9 cellular contexts compared by ENCODE assay signal in the genomic region with DNA sequence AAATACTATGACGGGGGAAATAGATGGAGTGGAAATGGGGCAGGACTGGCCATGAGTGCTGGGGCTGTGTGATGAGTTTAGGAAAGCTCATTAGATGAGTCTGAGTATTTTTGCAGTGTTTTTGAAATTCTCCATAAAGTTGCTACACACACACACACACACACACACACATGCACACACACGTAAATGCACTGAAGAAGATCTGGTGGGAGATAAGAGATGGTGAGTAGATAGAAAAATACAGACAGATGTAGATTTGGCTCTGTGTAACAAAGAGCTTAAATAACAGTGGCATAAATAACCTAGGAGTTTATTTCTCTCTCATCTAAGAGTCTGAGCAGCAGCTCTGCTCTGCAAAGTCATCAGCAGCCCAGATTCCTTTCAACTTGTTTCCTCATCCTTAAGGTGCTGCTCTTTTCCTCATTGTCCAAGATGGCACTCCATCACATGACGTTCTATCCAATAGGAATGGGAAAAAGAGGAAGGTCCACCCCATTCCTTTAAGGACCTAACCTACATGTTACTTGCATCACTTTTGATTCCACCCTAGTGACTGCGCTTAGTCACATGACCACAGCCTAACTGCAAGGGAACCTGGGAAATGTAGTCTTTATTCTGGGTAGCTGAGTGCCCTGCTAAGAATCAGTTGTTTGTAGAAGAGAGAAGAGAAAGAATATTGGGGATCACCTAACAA.
DNase-seq lines count a peak whose midpoint lies in the region; ATAC-seq and TF ChIP-seq lines count a peak whose summit lies in the region.
"Had no signal": no experiment of that assay in that cellular context is flagged by ENCODE, and none has a peak within 500 bp of the region (broad histone marks: within the 10 kb centered on the region; RNA-seq: fewer than 3 reads in every experiment).

No MANE protein-coding gene starts in this region.

- peak overlapping the region; percentile 60; the same call in 1 of the 2 replicates for H4K5ac ChIP-seq in IMR-90 (ENCODE audit: low read depth, low read length)

- H3K23ac ChIP-seq in IMR-90 (ENCODE audit: low read depth, low read length), result no peak overlapping the region

- H3K4me3 ChIP-seq in IMR-90 (ENCODE audit: insufficient read depth, low read depth, low read length) (no peak overlapping the region), WERI-Rb-1 (ENCODE audit: low read depth, low read length) (no peak overlapping the region), tibial artery (no peak overlapping the region)
- H3K4me3 ChIP-seq: heart left ventricle had no signal

- H2BK20ac ChIP-seq in IMR-90 (ENCODE audit: low read depth, low read length), result peak overlapping the region; percentile 3

- H3K36me3 ChIP-seq in IMR-90 (ENCODE audit: control insufficient read depth, insufficient read depth, low read length), result no peaks in the 10 kb centered on the region
- no peaks in the 10 kb centered on the region; the same call in 1 of the 2 replicates for H3K36me3 ChIP-seq in WERI-Rb-1
- no peaks in the 10 kb centered on the region for H3K36me3 ChIP-seq in tibial artery
- H3K36me3 ChIP-seq: heart left ventricle had no signal

- ATAC-seq in IMR-90 (ENCODE audit: low read depth) (peak; percentile 100), HG03097 (IDR thresholded peaks at IDR 0.05; ENCODE audit: low FRiP score, unreplicated experiment) (no peak), HG03520 (IDR thresholded peaks at IDR 0.05; ENCODE audit: unreplicated experiment) (no peak)

- H2BK15ac ChIP-seq in IMR-90 (ENCODE audit: low read depth, low read length), result peak overlapping the region; percentile 7; the same call in 1 of the 3 replicates

- no peak overlapping the region for H3K18ac ChIP-seq in IMR-90 (ENCODE audit: low read depth, low read length)

- DNase-seq in DMS153 (lab: John Stamatoyannopoulos, UW) (peak; percentile 71), IMR-90 (peak; percentile 97), WERI-Rb-1 (peak; percentile 67), kidney tubule cell (ENCODE audit: low spot score) (peak; percentile 39), tibial artery (no peak), Kasumi-1 (lab: John Stamatoyannopoulos, UW) (no peak)
- DNase-seq: heart left ventricle had no signal

- H2BK5ac ChIP-seq in IMR-90 (ENCODE audit: low read depth, low read length, poor library complexity, severe bottlenecking), result peak overlapping the region; percentile 73

- H3K79me1 ChIP-seq in IMR-90 (ENCODE audit: low read depth in 1 of 2, low read length in 2 of 2), result 0 out of 4 replicates have a peak, but pooled peaks cover 0 to 3% of the 10 kb centered on the region in 2 experiments

- no peak overlapping the region for H3K56ac ChIP-seq in IMR-90 (ENCODE audit: extremely low read depth, insufficient read depth, low read length)

- BruUV-seq in IMR-90 (replicated peaks; lab: Mats Ljungman, UMichigan), result no TSS peak

- H2AK9ac ChIP-seq in IMR-90 (replicated peaks; ENCODE audit: low read depth, low read length, poor library complexity), result no peak overlapping the region

- H4K8ac ChIP-seq in IMR-90 (ENCODE audit: low read depth in 2 of 2, low read length in 2 of 2), result peak overlapping the region; percentile 8 to 80; a peak in 3 of 4 replicates

- POLR2A ChIA-PET in IMR-90 (lab: Charles Lee; ENCODE audit: unreplicated experiment), result interaction anchor here (0.6 kb wide), 1 partner anchor 222 kb away, joined by 4 read pairs; no protein-coding TSS in a partner anchor

- H3K9me1 ChIP-seq in IMR-90 (ENCODE audit: insufficient read depth, low read length), result 0 out of 2 replicates have a peak, but pooled peaks cover 2% of the 10 kb centered on the region

- no peak overlapping the region; the same call in 1 of the 2 replicates for H3K14ac ChIP-seq in IMR-90 (replicated peaks; ENCODE audit: low read depth, low read length)

- H4K91ac ChIP-seq in IMR-90 (ENCODE audit: insufficient read depth, low read depth, low read length), result peak overlapping the region; percentile 22

- dilution Hi-C loops in IMR-90 (cut with HindIII; ENCODE audit: low sequenced_read_pairs, unreplicated experiment), result no loop called here

- TF ChIP-seq POLR2A in IMR-90 (IDR thresholded peaks at IDR 0.05; ENCODE audit: low read depth, low read length), result no peak

- H2BK120ac ChIP-seq in IMR-90 (ENCODE audit: low read depth, low read length), result peak overlapping the region; percentile 37; the same call in 1 of the 2 replicates

- no peak overlapping the region for H2AK5ac ChIP-seq in IMR-90 (ENCODE audit: low read depth, low read length)

- no peak for TF ChIP-seq RAD21 in IMR-90 (IDR thresholded peaks at IDR 0.05; ENCODE audit: low read length)

- H3K27ac ChIP-seq in IMR-90 (ENCODE audit: insufficient read depth, low read length), result no peak overlapping the region; the same call in 1 of the 2 replicates
- H3K27ac ChIP-seq in WERI-Rb-1, result peak overlapping the region; percentile 68
- no peak overlapping the region for H3K27ac ChIP-seq in tibial artery
- H3K27ac ChIP-seq: heart left ventricle had no signal

- peak overlapping the region; percentile 69 for H2AFZ ChIP-seq in IMR-90 (replicated peaks; ENCODE audit: low read length, poor library complexity)

- no peak overlapping the region for H3K9ac ChIP-seq in IMR-90 (ENCODE audit: low read depth, low read length)

- H3K4ac ChIP-seq in IMR-90 (ENCODE audit: low read depth, low read length), result peak overlapping the region; percentile 62

- no CpG with 5 or more reads among the region's 4 CpGs for WGBS in IMR-90 (ENCODE audit: extremely low coverage in 2 of 2, insufficient read length in 1 of 2), 2 experiments

- intact Hi-C loops in IMR-90 (cut with micrococcal nuclease), result loop anchor here (1.0 kb wide), 1 partner anchor 12 kb away; no protein-coding TSS in a partner anchor
- intact Hi-C loops in tibial artery (cut with DNase I; ENCODE audit: low total_unique reads), result no loop called here

- CTCF ChIA-PET in IMR-90 (lab: Yijun Ruan, JAX), result no interaction called here

- H3K9me3 ChIP-seq in IMR-90 (ENCODE audit: control insufficient read depth, insufficient read depth, low read length) (no peaks in the 10 kb centered on the region), WERI-Rb-1 (ENCODE audit: severe bottlenecking) (no peaks in the 10 kb centered on the region), tibial artery (no peaks in the 10 kb centered on the region)
- H3K9me3 ChIP-seq: heart left ventricle had no signal

- in situ Hi-C loops in IMR-90 (cut with MboI; ENCODE audit: low sequenced_read_pairs), result no loop called here

- no peaks in the 10 kb centered on the region for H3K4me1 ChIP-seq in IMR-90 (ENCODE audit: control insufficient read depth, insufficient read depth, low read length)
- H3K4me1 ChIP-seq in tibial artery, result no peaks in the 10 kb centered on the region
- H3K4me1 ChIP-seq: heart left ventricle had no signal

- no peaks in the 10 kb centered on the region for H4K20me1 ChIP-seq in IMR-90 (ENCODE audit: insufficient read depth, low read length)

- H3K27me3 ChIP-seq in IMR-90 (ENCODE audit: control insufficient read depth, insufficient read depth, low read length) (no peaks in the 10 kb centered on the region), WERI-Rb-1 (ENCODE audit: insufficient read depth, low read depth, severe bottlenecking) (no peaks in the 10 kb centered on the region), tibial artery (peaks cover 0 to 16% of the 10 kb centered on the region in 2 donors)

- TF ChIP-seq CTCF in IMR-90 (conservative IDR thresholded peaks at IDR 0.05; ENCODE audit: low read depth, low read length) (no peak), WERI-Rb-1 (IDR thresholded peaks at IDR 0.05; ENCODE audit: low read depth, low read length) (no peak), tibial artery (IDR thresholded peaks at IDR 0.05) (no peak)

- 0 out of 2 replicates have a peak overlapping the region, but pooled peaks have one; percentile 7 for H3K4me2 ChIP-seq in IMR-90 (ENCODE audit: low read depth, low read length)

TF ChIP-seq in IMR-90, 13 proteins besides CTCF, POLR2A, EP300 and RAD21:
- no peak for TF ChIP-seq MXI1 (IDR thresholded peaks at IDR 0.05; ENCODE audit: borderline replicate concordance, low read depth, low read length)
- TF ChIP-seq CHD1 (IDR thresholded peaks at IDR 0.05; ENCODE audit: low read depth, low read length), result no peak
- no peak for TF ChIP-seq RCOR1 (IDR thresholded peaks at IDR 0.05; ENCODE audit: insufficient replicate concordance, low read length)
- TF ChIP-seq, protein P1, sequence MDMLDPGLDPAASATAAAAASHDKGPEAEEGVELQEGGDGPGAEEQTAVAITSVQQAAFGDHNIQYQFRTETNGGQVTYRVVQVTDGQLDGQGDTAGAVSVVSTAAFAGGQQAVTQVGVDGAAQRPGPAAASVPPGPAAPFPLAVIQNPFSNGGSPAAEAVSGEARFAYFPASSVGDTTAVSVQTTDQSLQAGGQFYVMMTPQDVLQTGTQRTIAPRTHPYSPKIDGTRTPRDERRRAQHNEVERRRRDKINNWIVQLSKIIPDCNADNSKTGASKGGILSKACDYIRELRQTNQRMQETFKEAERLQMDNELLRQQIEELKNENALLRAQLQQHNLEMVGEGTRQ (IDR thresholded peaks at IDR 0.05; ENCODE audit: low read depth, low read length), result peak; percentile 96
- TF ChIP-seq CEBPB (IDR thresholded peaks at IDR 0.05; ENCODE audit: low read depth, low read length), result peak; percentile 95
- TF ChIP-seq FOS (IDR thresholded peaks at IDR 0.05; ENCODE audit: low read depth, low read length), result no peak
- no peak for TF ChIP-seq BHLHE40 (IDR thresholded peaks at IDR 0.05; ENCODE audit: low read depth, low read length)
- no peak for TF ChIP-seq MAFK (IDR thresholded peaks at IDR 0.05; ENCODE audit: low read depth, low read length)

Comparison
In these comparisons a context has a peak if more than half of its experiments do, and no peak if none do; other contexts are left out.
1. DNase-seq: peak in DMS153 (single experiment), IMR-90 (single experiment), WERI-Rb-1 (single experiment) and kidney tubule cell (single experiment); none in tibial artery (0 of 2) and Kasumi-1 (0 of 2).